23 cellular contexts compared by ENCODE assay signal in genomic region chr2:129189617-129190016, GRCh38.
DNase-seq lines count a peak whose midpoint lies in the region; ATAC-seq, FAIRE-seq and TF ChIP-seq lines count a peak whose summit lies in the region.
"Had no signal": no experiment of that assay in that cellular context is flagged by ENCODE, and none has a peak within 500 bp of the region (broad histone marks: within the 10 kb centered on the region; RNA-seq: fewer than 3 reads in every experiment).

No MANE protein-coding gene starts in this region.

- peak overlapping the region; percentile 1; the same call in 1 of the 2 replicates for H2BK12ac ChIP-seq in H1 (ENCODE audit: low read depth, low read length)

- H3K9me2 ChIP-seq in GM23338 (ENCODE audit: insufficient read depth), result peaks cover 11% of the 10 kb centered on the region; the same call in 1 of the 2 replicates

- no peak overlapping the region for H4K91ac ChIP-seq in H1 (replicated peaks; ENCODE audit: insufficient read length, low read length)

- peak; percentile 35 to 49; a peak in 3 of 4 replicates for TF ChIP-seq RAD21 in H1 (IDR thresholded peaks at IDR 0.05 in 1 of 2, conservative IDR thresholded peaks at IDR 0.05 in 1 of 2; ENCODE audit: low read depth in 2 of 2, low read length in 2 of 2)

- H3K27me3 ChIP-seq in GM23338 (ENCODE audit: insufficient read depth) (no peaks in the 10 kb centered on the region), H1 (replicated peaks in 1 of 4; ENCODE audit: control insufficient read depth in 3 of 4, extremely low read depth in 1 of 4, insufficient read depth in 3 of 4, low read length in 3 of 4) (peaks cover 0 to 4% (median 0%) of the 10 kb centered on the region in 4 experiments; a peak in 2 of 7 replicates), foreskin keratinocyte (no peaks in the 10 kb centered on the region)

- peak overlapping the region; percentile 75 for H2AFZ ChIP-seq in GM23338
- H2AFZ ChIP-seq in H1 (ENCODE audit: low read length), result no peak overlapping the region
- H2AFZ ChIP-seq: PC-9 had no signal

- TF ChIP-seq CTCF in GM23338 (conservative IDR thresholded peaks at IDR 0.05; ENCODE audit: low read depth in 2 of 2) (peak in 1 of 2 experiments; percentile 22; a peak in 1 of 4 replicates), H1 (IDR thresholded peaks at IDR 0.05; ENCODE audit: control extremely low read depth in 1 of 3, insufficient read depth in 1 of 3, low read depth in 1 of 3, low read length in 3 of 3) (peak; percentile 29 to 31 (median 30); a peak in 3 of 4 replicates), foreskin keratinocyte (conservative IDR thresholded peaks at IDR 0.05) (no peak)

- CTCF ChIA-PET in H1 (lab: Charles Lee; ENCODE audit: partially characterized antibody), result interaction anchor here (1.3 to 1.8 kb wide), 3 partner anchors 11 to 1011 kb away, joined by 4 to 9 read pairs (median 5); no protein-coding TSS in a partner anchor

- intact Hi-C loops in left ventricle myocardium superior (cut with micrococcal nuclease) (no loop called here), left colon (cut with DNase I, micrococcal nuclease) (no loop called here)
- intact Hi-C loops in activated T-helper 1 cell treated with anti-CD3 and anti-CD28 coated beads, Interleukin-12 subunit alpha, Interleukin-12 subunit beta, Interleukin-2, Interleukin-4 antibody, amounts not matched to agents 30 ng/mL and 10 ng/mL and 1 ng/mL, durations not matched to agents 14 hours and 24 hours and 36 hours (cut with micrococcal nuclease), result no loop called here

- H4K20me1 ChIP-seq in GM23338 (replicated peaks; ENCODE audit: insufficient read depth) (no peaks in the 10 kb centered on the region), H1 (replicated peaks in 1 of 2; ENCODE audit: control insufficient read depth in 1 of 2, insufficient read depth in 2 of 2, low read length in 2 of 2) (no peaks in the 10 kb centered on the region)

- peaks cover 11% of the 10 kb centered on the region for H3K27me3 Mint-ChIP-seq in GM23338 (ENCODE audit: insufficient read depth, low read depth, poor library complexity)
- no peaks in the 10 kb centered on the region for H3K27me3 Mint-ChIP-seq in activated T-helper 1 cell treated with anti-CD3 and anti-CD28 coated beads, Interleukin-12 subunit alpha, Interleukin-12 subunit beta, Interleukin-2, Interleukin-4 antibody, amounts not matched to agents 30 ng/mL and 10 ng/mL and 1 ng/mL, durations not matched to agents 14 hours and 24 hours and 36 hours (ENCODE audit: insufficient read depth)

- H3K79me2 ChIP-seq in GM23338 (replicated peaks; ENCODE audit: insufficient read depth), result no peaks in the 10 kb centered on the region
- H3K79me2 ChIP-seq in H1 (ENCODE audit: control insufficient read depth in 1 of 2, insufficient read depth in 2 of 2, low read length in 2 of 2), result no peaks in the 10 kb centered on the region

- H3K56ac ChIP-seq in H1 (replicated peaks; ENCODE audit: insufficient read length, low read depth, low read length), result no peak overlapping the region

- peak overlapping the region; percentile 41 for H3K4ac ChIP-seq in H1 (replicated peaks; ENCODE audit: insufficient read length, low read depth, low read length)

- 0 out of 2 replicates have a peak overlapping the region, but pooled peaks have one; percentile 54 for H2BK15ac ChIP-seq in H1 (ENCODE audit: low read length)

- H3K27ac ChIP-seq in GM23338 (ENCODE audit: low read depth) (no peak overlapping the region), H1 (ENCODE audit: low read depth, low read length) (no peak overlapping the region), foreskin keratinocyte (no peak overlapping the region)
- H3K27ac ChIP-seq: PC-9, SK-N-MC had no signal

- POLR2A ChIA-PET in H1 (lab: Charles Lee; ENCODE audit: partially characterized antibody), result interaction anchor here (0.7 kb wide), 1 partner anchor 128 kb away, joined by 3 read pairs; no protein-coding TSS in a partner anchor

- TF ChIP-seq POLR2A in H1 (IDR thresholded peaks at IDR 0.05; ENCODE audit: control extremely low read depth in 1 of 2, low read depth in 2 of 2, low read length in 2 of 2), result no peak

- H3K9me3 ChIP-seq in H1 (ENCODE audit: insufficient read depth in 2 of 2, low read depth in 1 of 2, low read length in 1 of 2), result no peaks in the 10 kb centered on the region
- H3K9me3 ChIP-seq: MG63 had no signal

- no peak overlapping the region for H3K9ac ChIP-seq in H1 (replicated peaks in 1 of 4; ENCODE audit: extremely low read depth in 1 of 4, low read depth in 3 of 4, low read length in 3 of 4)

- H3K14ac ChIP-seq in H1 (ENCODE audit: insufficient read length), result no peak overlapping the region

- H3K4me1 ChIP-seq in GM23338 (ENCODE audit: insufficient read depth) (peaks cover 12% of the 10 kb centered on the region), H1 (replicated peaks in 1 of 4; ENCODE audit: control insufficient read depth in 3 of 4, insufficient read depth in 4 of 4, low read length in 3 of 4) (peaks cover 7 to 13% (median 10%) of the 10 kb centered on the region in 4 experiments), foreskin keratinocyte (peaks cover 6% of the 10 kb centered on the region)

- H4K8ac ChIP-seq in H1 (ENCODE audit: extremely low read depth, insufficient read depth, low read length), result no peak overlapping the region

- H2BK120ac ChIP-seq in H1 (replicated peaks; ENCODE audit: low read depth, low read length), result no peak overlapping the region

- 77% methylated on average over 8 of the region's 8 CpGs; no CpG with 5 or more reads in 1 of the 2 experiments for WGBS in H1 (ENCODE audit: extremely low coverage in 1 of 2, insufficient coverage in 1 of 2, insufficient read length in 1 of 2, insufficient replicate concordance in 2 of 2, low coverage in 1 of 2, low lambda C conversion rate in 2 of 2, missing lambda C conversion rate in 1 of 2), 2 experiments

- H3K4me3 ChIP-seq in GM23338, result no peak overlapping the region
- no peak overlapping the region for H3K4me3 ChIP-seq in H1 (ENCODE audit: extremely low read depth in 1 of 4, insufficient read depth in 2 of 4, low read depth in 3 of 4, low read length in 4 of 4)
- H3K4me3 ChIP-seq: MG63, PC-9, SK-N-MC had no signal

- ATAC-seq in GM23338 (peak; percentile 51), left ventricle myocardium superior (no peak), foreskin keratinocyte (no peak), left colon (no peak)

- no peak overlapping the region for H3K23ac ChIP-seq in H1 (ENCODE audit: insufficient read length)

- H3K23me2 ChIP-seq in H1 (ENCODE audit: low read depth, low read length), result no peaks in the 10 kb centered on the region

- no peak overlapping the region for H4K5ac ChIP-seq in H1 (ENCODE audit: insufficient read length, low read depth, low read length)

- H3K18ac ChIP-seq in H1 (ENCODE audit: extremely low read depth, low read length), result no peak overlapping the region

- no peak for TF ChIP-seq EP300 in H1 (IDR thresholded peaks at IDR 0.05; ENCODE audit: borderline replicate concordance in 1 of 2, low read depth in 2 of 2, low read length in 2 of 2)

- no peaks in the 10 kb centered on the region; the same call in 2 of the 3 replicates for H3K36me3 Mint-ChIP-seq in GM23338 (ENCODE audit: low read depth)
- no peaks in the 10 kb centered on the region for H3K36me3 Mint-ChIP-seq in activated T-helper 1 cell treated with anti-CD3 and anti-CD28 coated beads, Interleukin-12 subunit alpha, Interleukin-12 subunit beta, Interleukin-2, Interleukin-4 antibody, amounts not matched to agents 30 ng/mL and 10 ng/mL and 1 ng/mL, durations not matched to agents 14 hours and 24 hours and 36 hours (ENCODE audit: low read depth)
- H3K36me3 Mint-ChIP-seq: CD8-positive, alpha-beta memory T cell had no signal

- no peaks in the 10 kb centered on the region for H3F3A ChIP-seq in GM23338 (replicated peaks; ENCODE audit: low read depth)

- no peak overlapping the region for H3K4me3 Mint-ChIP-seq in GM23338
- H3K4me3 Mint-ChIP-seq in activated T-helper 1 cell treated with anti-CD3 and anti-CD28 coated beads, Interleukin-12 subunit alpha, Interleukin-12 subunit beta, Interleukin-2, Interleukin-4 antibody, amounts not matched to agents 30 ng/mL and 10 ng/mL and 1 ng/mL, durations not matched to agents 14 hours and 24 hours and 36 hours, result no peak overlapping the region
- H3K4me3 Mint-ChIP-seq: CD8-positive, alpha-beta memory T cell; HFFc6 had no signal

- DNase-seq in GM23338 (ENCODE audit: low spot score) (peak; percentile 29), H1 (ENCODE audit: low read depth in 1 of 2, low spot score in 2 of 2) (no peak), medulla oblongata (ENCODE audit: extremely low spot score) (peak; percentile 10), pons (ENCODE audit: low spot score) (peak; percentile 18), left ventricle myocardium superior (no peak), foreskin keratinocyte (no peak), left colon (no peak)
- DNase-seq in activated T-helper 1 cell treated with anti-CD3 and anti-CD28 coated beads, Interleukin-12 subunit alpha, Interleukin-12 subunit beta, Interleukin-2, Interleukin-4 antibody, amounts not matched to agents 30 ng/mL and 10 ng/mL and 1 ng/mL, durations not matched to agents 14 hours and 24 hours and 36 hours (ENCODE audit: low spot score), result no peak
- DNase-seq: AML-193; C1 segment of cervical spinal cord; CD8-positive, alpha-beta memory T cell; GDM1; HFFc6; Kasumi-1; MG63; NCI-H1417; NCI-H187; PC-9; RPMI8226; SHP77 had no signal

- FAIRE-seq in H1 (lab: Jason Lieb, UNC), result no peak
- FAIRE-seq: GM18507, H54 had no signal

- no peak overlapping the region for H2AK5ac ChIP-seq in H1 (ENCODE audit: low read depth, low read length)

- H2BK5ac ChIP-seq in H1 (ENCODE audit: low read depth, low read length), result 0 out of 2 replicates have a peak overlapping the region, but pooled peaks have one; percentile 44

- peaks cover 44% of the 10 kb centered on the region for H3K4me1 Mint-ChIP-seq in GM23338
- no peaks in the 10 kb centered on the region for H3K4me1 Mint-ChIP-seq in activated T-helper 1 cell treated with anti-CD3 and anti-CD28 coated beads, Interleukin-12 subunit alpha, Interleukin-12 subunit beta, Interleukin-2, Interleukin-4 antibody, amounts not matched to agents 30 ng/mL and 10 ng/mL and 1 ng/mL, durations not matched to agents 14 hours and 24 hours and 36 hours (ENCODE audit: low read depth)
- H3K4me1 Mint-ChIP-seq: CD8-positive, alpha-beta memory T cell had no signal

- H2BK20ac ChIP-seq in H1 (ENCODE audit: low read length), result 0 out of 2 replicates have a peak overlapping the region, but pooled peaks have one; percentile 3

- H3K79me1 ChIP-seq in H1 (ENCODE audit: low read depth, low read length), result no peaks in the 10 kb centered on the region

- no peaks in the 10 kb centered on the region; the same call in 2 of the 3 replicates for H3K9me3 Mint-ChIP-seq in GM23338
- H3K9me3 Mint-ChIP-seq in activated T-helper 1 cell treated with anti-CD3 and anti-CD28 coated beads, Interleukin-12 subunit alpha, Interleukin-12 subunit beta, Interleukin-2, Interleukin-4 antibody, amounts not matched to agents 30 ng/mL and 10 ng/mL and 1 ng/mL, durations not matched to agents 14 hours and 24 hours and 36 hours, result no peaks in the 10 kb centered on the region

- H3K4me2 ChIP-seq in GM23338, result no peak overlapping the region
- no peak overlapping the region for H3K4me2 ChIP-seq in H1 (ENCODE audit: insufficient read depth in 1 of 2, low read depth in 2 of 2, low read length in 2 of 2)
- H3K4me2 ChIP-seq: PC-9 had no signal

- H3K36me3 ChIP-seq in GM23338 (ENCODE audit: insufficient read depth) (no peaks in the 10 kb centered on the region), H1 (ENCODE audit: control insufficient read depth in 2 of 4, insufficient read depth in 4 of 4, low read length in 3 of 4) (no peaks in the 10 kb centered on the region)
- H3K36me3 ChIP-seq: MG63 had no signal

- H3K27ac Mint-ChIP-seq in GM23338, result no peak overlapping the region
- H3K27ac Mint-ChIP-seq in activated T-helper 1 cell treated with anti-CD3 and anti-CD28 coated beads, Interleukin-12 subunit alpha, Interleukin-12 subunit beta, Interleukin-2, Interleukin-4 antibody, amounts not matched to agents 30 ng/mL and 10 ng/mL and 1 ng/mL, durations not matched to agents 14 hours and 24 hours and 36 hours, result no peak overlapping the region
- H3K27ac Mint-ChIP-seq: CD8-positive, alpha-beta memory T cell; HFFc6 had no signal

Comparison
In these comparisons a context has a peak if more than half of its experiments do, and no peak if none do; other contexts are left out.
1. DNase-seq: peak in GM23338 (single experiment), medulla oblongata (single experiment) and pons (single experiment); none in H1 (0 of 2), left ventricle myocardium superior (single experiment), foreskin keratinocyte (0 of 2), left colon (0 of 2) and activated T-helper 1 cell treated with anti-CD3 and anti-CD28 coated beads, Interleukin-12 subunit alpha, Interleukin-12 subunit beta, Interleukin-2, Interleukin-4 antibody, amounts not matched to agents 30 ng/mL and 10 ng/mL and 1 ng/mL, durations not matched to agents 14 hours and 24 hours and 36 hours (single experiment).